20 cellular contexts compared by ENCODE assay signal in genomic region chr22:47842119-47842518, GRCh38.
"Had no signal": no experiment of that assay in that cellular context is flagged by ENCODE, and none has a peak within 500 bp of the region (broad histone marks: within the 10 kb centered on the region; RNA-seq: fewer than 3 reads in every experiment).

No MANE protein-coding gene starts in this region.

- H3K4me1 ChIP-seq: colonic mucosa, left lung, parathyroid adenoma, tibial artery had no signal

- H3K4me3 Mint-ChIP-seq: activated naive CD8-positive, alpha-beta T cell treated with anti-CD3 and anti-CD28 coated beads for 36 hours; activated T-helper 1 cell treated with anti-CD3 and anti-CD28 coated beads, Interleukin-12 subunit alpha, Interleukin-12 subunit beta, Interleukin-2, Interleukin-4 antibody, amounts not matched to agents 30 ng/mL and 10 ng/mL and 1 ng/mL, durations not matched to agents 14 hours and 24 hours and 36 hours; brain; naive thymus-derived CD4-positive, alpha-beta T cell; stimulated activated memory B cell treated with anti-CD40 and anti-IgM and Interleukin-4, amounts not matched to agents 10 μg/mL and 1 μg/mL and 100 μg/mL, for 72 hours; T-helper 2 cell treated with Interferon-gamma antibody and Interleukin-4, amounts not matched to agents 5 μg/mL and 100 μg/mL, for 36 hours had no signal

- H3K27ac ChIP-seq: colonic mucosa, hepatocyte, left lung, neutrophil, parathyroid adenoma, tibial artery had no signal

- DNase-seq: activated CD4-positive, alpha-beta T cell treated with anti-CD3 and anti-CD28 coated beads, Interleukin-2, amount 50 U/mL, for 1 hour; activated CD8-positive, alpha-beta memory T cell treated with anti-CD3 and anti-CD28 coated beads for 24 hours; activated naive CD8-positive, alpha-beta T cell treated with anti-CD3 and anti-CD28 coated beads for 36 hours; central memory CD4-positive, alpha-beta T cell; colonic mucosa; mammary epithelial cell; mucosa of descending colon; naive thymus-derived CD4-positive, alpha-beta T cell; retina; tibial artery had no signal

- H3K27me3 ChIP-seq: colonic mucosa, hepatocyte, neutrophil, tibial artery had no signal

- H2AFZ ChIP-seq: hepatocyte, parathyroid adenoma had no signal

- H3K4me2 ChIP-seq: hepatocyte had no signal

- H3K9ac ChIP-seq: parathyroid adenoma had no signal

- H3K36me3 ChIP-seq: colonic mucosa, left lung, neutrophil, tibial artery had no signal

- H3K4me1 Mint-ChIP-seq: activated naive CD8-positive, alpha-beta T cell treated with anti-CD3 and anti-CD28 coated beads for 36 hours; naive thymus-derived CD4-positive, alpha-beta T cell had no signal

- H3K4me3 ChIP-seq: colonic mucosa, hepatocyte, left lung, mucosa of descending colon, tibial artery had no signal

- H3K36me3 Mint-ChIP-seq: activated naive CD8-positive, alpha-beta T cell treated with anti-CD3 and anti-CD28 coated beads for 36 hours; brain; naive thymus-derived CD4-positive, alpha-beta T cell; stimulated activated memory B cell treated with anti-CD40 and anti-IgM and Interleukin-4, amounts not matched to agents 10 μg/mL and 1 μg/mL and 100 μg/mL, for 72 hours had no signal

- H3K9me3 Mint-ChIP-seq: activated naive CD8-positive, alpha-beta T cell treated with anti-CD3 and anti-CD28 coated beads for 36 hours; activated T-helper 1 cell treated with anti-CD3 and anti-CD28 coated beads, Interleukin-12 subunit alpha, Interleukin-12 subunit beta, Interleukin-2, Interleukin-4 antibody, amounts not matched to agents 30 ng/mL and 10 ng/mL and 1 ng/mL, durations not matched to agents 14 hours and 24 hours and 36 hours; naive thymus-derived CD4-positive, alpha-beta T cell; T-helper 2 cell treated with Interferon-gamma antibody and Interleukin-4, amounts not matched to agents 5 μg/mL and 100 μg/mL, for 36 hours had no signal

- H3K79me2 ChIP-seq: hepatocyte, parathyroid adenoma had no signal

- ATAC-seq: activated CD4-positive, CD25-positive, alpha-beta regulatory T cell treated with anti-CD3 and anti-CD28 coated beads, Interleukin-2, amount 50 U/mL, for 24 hours; esophagus mucosa; left lung; mucosa of descending colon; naive thymus-derived CD4-positive, alpha-beta T cell; stimulated activated memory B cell treated with anti-CD40 and anti-IgM and Interleukin-4, amounts not matched to agents 10 μg/mL and 1 μg/mL and 100 μg/mL, for 72 hours had no signal

- H3K27ac Mint-ChIP-seq: activated naive CD8-positive, alpha-beta T cell treated with anti-CD3 and anti-CD28 coated beads for 36 hours; activated T-helper 1 cell treated with anti-CD3 and anti-CD28 coated beads, Interleukin-12 subunit alpha, Interleukin-12 subunit beta, Interleukin-2, Interleukin-4 antibody, amounts not matched to agents 30 ng/mL and 10 ng/mL and 1 ng/mL, durations not matched to agents 14 hours and 24 hours and 36 hours; brain; naive thymus-derived CD4-positive, alpha-beta T cell; stimulated activated memory B cell treated with anti-CD40 and anti-IgM and Interleukin-4, amounts not matched to agents 10 μg/mL and 1 μg/mL and 100 μg/mL, for 72 hours; T-helper 2 cell treated with Interferon-gamma antibody and Interleukin-4, amounts not matched to agents 5 μg/mL and 100 μg/mL, for 36 hours had no signal

- H3K9me3 ChIP-seq: colonic mucosa, left lung, mucosa of descending colon, neutrophil, tibial artery had no signal
